In the genomic region with DNA sequence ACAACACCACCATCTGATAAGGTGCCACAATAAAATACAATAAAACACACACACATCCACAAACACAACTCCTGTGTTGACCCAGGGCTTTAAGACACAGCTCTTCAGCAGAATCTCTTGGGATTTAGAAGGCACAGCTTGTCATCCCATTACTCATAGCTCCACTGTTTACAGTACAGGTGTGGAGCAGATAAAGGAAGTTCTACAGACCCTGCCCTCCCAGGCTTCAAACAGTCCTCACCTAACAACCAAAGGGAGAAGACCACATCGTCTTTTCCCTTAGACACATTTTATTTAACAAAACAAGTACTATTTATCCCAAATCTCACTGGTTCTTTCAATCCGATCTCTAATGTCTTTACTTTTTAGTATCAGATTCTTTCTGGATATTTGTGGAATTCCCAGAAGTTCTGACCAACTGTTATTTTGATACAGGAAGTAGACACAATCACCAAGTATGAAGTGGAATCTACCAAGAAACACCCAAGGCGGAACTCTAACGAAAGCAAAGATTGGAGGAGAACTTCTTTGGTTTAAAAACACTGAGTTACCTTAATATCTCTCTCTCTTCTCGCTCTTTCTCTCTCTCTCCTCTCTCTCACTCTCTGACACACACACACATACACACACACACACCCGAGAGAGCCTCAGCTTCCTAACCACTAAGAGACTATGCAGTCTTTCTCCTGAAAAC, we compare ENCODE assay signal across 1 cellular context.
A peak's percentile ranks its signal among the peaks of the same experiment; 100 is the strongest.
TF ChIP-seq lines count a peak whose summit lies in the region.

No MANE protein-coding gene starts in this region.

TF ChIP-seq in HepG2, 621 proteins besides CTCF, POLR2A, EP300 and RAD21 (continued from another document and continues in another):
- TF ChIP-seq GABPB1 (CRISPR knock-in tag; IDR thresholded peaks at IDR 0.05) (0 out of 2 replicates have a peak, but pooled peaks have one; percentile 2), ZNF124 (CRISPR knock-in tag; IDR thresholded peaks at IDR 0.05) (no peak), NCOA1 (CRISPR knock-in tag; IDR thresholded peaks at IDR 0.05) (no peak), SSRP1 (CRISPR knock-in tag; IDR thresholded peaks at IDR 0.05) (no peak), MAF1 (CRISPR knock-in tag; IDR thresholded peaks at IDR 0.05; ENCODE audit: borderline replicate concordance) (no peak), EED (CRISPR knock-in tag; IDR thresholded peaks at IDR 0.05) (no peak), SAFB2 (CRISPR knock-in tag; IDR thresholded peaks at IDR 0.05; ENCODE audit: borderline replicate concordance, low read depth) (no peak), NKX3-1 (CRISPR knock-in tag; IDR thresholded peaks at IDR 0.05) (no peak), ATRX (CRISPR knock-in tag; IDR thresholded peaks at IDR 0.05; ENCODE audit: borderline replicate concordance) (no peak), PITX1 (CRISPR knock-in tag; IDR thresholded peaks at IDR 0.05) (no peak), FOXA3 (CRISPR knock-in tag; IDR thresholded peaks at IDR 0.05) (peak; percentile 84), PCBP2 (optimal IDR thresholded peaks at IDR 0.05; ENCODE audit: low read depth, low read length, poor library complexity, severe bottlenecking) (no peak), NBN (conservative IDR thresholded peaks at IDR 0.05) (no peak), ZFP37 (CRISPR knock-in tag; IDR thresholded peaks at IDR 0.05; ENCODE audit: borderline replicate concordance) (no peak), TMF1 (CRISPR knock-in tag; IDR thresholded peaks at IDR 0.05; ENCODE audit: low read depth) (no peak), FOXA1 (IDR thresholded peaks at IDR 0.05) (no peak), FOXA1 (CRISPR knock-in tag; IDR thresholded peaks at IDR 0.05) (peak; percentile 77), SRSF1 (optimal IDR thresholded peaks at IDR 0.05; ENCODE audit: low read depth, low read length) (no peak), NFIB (CRISPR knock-in tag; IDR thresholded peaks at IDR 0.05; ENCODE audit: borderline replicate concordance) (no peak), DNMT1 (CRISPR knock-in tag; IDR thresholded peaks at IDR 0.05) (no peak), ZNF180 (CRISPR knock-in tag; IDR thresholded peaks at IDR 0.05; ENCODE audit: borderline replicate concordance, low read depth) (no peak), ZNF143 (CRISPR knock-in tag; IDR thresholded peaks at IDR 0.05) (no peak), ZNF20 (CRISPR knock-in tag; IDR thresholded peaks at IDR 0.05) (no peak), HDAC6 (IDR thresholded peaks at IDR 0.05; ENCODE audit: low read depth, low read length) (no peak), MXI1 (IDR thresholded peaks at IDR 0.05; ENCODE audit: borderline replicate concordance, low read depth, low read length) (no peak)
- TF ChIP-seq, protein P1, sequence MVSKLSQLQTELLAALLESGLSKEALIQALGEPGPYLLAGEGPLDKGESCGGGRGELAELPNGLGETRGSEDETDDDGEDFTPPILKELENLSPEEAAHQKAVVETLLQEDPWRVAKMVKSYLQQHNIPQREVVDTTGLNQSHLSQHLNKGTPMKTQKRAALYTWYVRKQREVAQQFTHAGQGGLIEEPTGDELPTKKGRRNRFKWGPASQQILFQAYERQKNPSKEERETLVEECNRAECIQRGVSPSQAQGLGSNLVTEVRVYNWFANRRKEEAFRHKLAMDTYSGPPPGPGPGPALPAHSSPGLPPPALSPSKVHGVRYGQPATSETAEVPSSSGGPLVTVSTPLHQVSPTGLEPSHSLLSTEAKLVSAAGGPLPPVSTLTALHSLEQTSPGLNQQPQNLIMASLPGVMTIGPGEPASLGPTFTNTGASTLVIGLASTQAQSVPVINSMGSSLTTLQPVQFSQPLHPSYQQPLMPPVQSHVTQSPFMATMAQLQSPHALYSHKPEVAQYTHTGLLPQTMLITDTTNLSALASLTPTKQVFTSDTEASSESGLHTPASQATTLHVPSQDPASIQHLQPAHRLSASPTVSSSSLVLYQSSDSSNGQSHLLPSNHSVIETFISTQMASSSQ (IDR thresholded peaks at IDR 0.05; ENCODE audit: low read depth): no peak
- TF ChIP-seq, protein P1 (CRISPR knock-in tag; IDR thresholded peaks at IDR 0.05; ENCODE audit: borderline replicate concordance): no peak
- TF ChIP-seq, protein P2, sequence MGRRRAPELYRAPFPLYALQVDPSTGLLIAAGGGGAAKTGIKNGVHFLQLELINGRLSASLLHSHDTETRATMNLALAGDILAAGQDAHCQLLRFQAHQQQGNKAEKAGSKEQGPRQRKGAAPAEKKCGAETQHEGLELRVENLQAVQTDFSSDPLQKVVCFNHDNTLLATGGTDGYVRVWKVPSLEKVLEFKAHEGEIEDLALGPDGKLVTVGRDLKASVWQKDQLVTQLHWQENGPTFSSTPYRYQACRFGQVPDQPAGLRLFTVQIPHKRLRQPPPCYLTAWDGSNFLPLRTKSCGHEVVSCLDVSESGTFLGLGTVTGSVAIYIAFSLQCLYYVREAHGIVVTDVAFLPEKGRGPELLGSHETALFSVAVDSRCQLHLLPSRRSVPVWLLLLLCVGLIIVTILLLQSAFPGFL (CRISPR knock-in tag; IDR thresholded peaks at IDR 0.05): no peak
- TF ChIP-seq, protein P3, sequence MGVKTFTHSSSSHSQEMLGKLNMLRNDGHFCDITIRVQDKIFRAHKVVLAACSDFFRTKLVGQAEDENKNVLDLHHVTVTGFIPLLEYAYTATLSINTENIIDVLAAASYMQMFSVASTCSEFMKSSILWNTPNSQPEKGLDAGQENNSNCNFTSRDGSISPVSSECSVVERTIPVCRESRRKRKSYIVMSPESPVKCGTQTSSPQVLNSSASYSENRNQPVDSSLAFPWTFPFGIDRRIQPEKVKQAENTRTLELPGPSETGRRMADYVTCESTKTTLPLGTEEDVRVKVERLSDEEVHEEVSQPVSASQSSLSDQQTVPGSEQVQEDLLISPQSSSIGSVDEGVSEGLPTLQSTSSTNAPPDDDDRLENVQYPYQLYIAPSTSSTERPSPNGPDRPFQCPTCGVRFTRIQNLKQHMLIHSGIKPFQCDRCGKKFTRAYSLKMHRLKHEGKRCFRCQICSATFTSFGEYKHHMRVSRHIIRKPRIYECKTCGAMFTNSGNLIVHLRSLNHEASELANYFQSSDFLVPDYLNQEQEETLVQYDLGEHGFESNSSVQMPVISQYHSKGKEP (CRISPR knock-in tag; IDR thresholded peaks at IDR 0.05): no peak
- TF ChIP-seq, protein P4, sequence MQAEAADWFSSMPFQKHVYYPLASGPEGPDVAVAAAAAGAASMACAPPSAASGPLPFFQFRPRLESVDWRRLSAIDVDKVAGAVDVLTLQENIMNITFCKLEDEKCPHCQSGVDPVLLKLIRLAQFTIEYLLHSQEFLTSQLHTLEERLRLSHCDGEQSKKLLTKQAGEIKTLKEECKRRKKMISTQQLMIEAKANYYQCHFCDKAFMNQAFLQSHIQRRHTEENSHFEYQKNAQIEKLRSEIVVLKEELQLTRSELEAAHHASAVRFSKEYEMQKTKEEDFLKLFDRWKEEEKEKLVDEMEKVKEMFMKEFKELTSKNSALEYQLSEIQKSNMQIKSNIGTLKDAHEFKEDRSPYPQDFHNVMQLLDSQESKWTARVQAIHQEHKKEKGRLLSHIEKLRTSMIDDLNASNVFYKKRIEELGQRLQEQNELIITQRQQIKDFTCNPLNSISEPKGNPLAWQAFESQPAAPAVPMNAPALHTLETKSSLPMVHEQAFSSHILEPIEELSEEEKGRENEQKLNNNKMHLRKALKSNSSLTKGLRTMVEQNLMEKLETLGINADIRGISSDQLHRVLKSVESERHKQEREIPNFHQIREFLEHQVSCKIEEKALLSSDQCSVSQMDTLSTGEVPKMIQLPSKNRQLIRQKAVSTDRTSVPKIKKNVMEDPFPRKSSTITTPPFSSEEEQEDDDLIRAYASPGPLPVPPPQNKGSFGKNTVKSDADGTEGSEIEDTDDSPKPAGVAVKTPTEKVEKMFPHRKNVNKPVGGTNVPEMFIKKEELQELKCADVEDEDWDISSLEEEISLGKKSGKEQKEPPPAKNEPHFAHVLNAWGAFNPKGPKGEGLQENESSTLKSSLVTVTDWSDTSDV (CRISPR knock-in tag; IDR thresholded peaks at IDR 0.05): no peak
- TF ChIP-seq, protein P5, sequence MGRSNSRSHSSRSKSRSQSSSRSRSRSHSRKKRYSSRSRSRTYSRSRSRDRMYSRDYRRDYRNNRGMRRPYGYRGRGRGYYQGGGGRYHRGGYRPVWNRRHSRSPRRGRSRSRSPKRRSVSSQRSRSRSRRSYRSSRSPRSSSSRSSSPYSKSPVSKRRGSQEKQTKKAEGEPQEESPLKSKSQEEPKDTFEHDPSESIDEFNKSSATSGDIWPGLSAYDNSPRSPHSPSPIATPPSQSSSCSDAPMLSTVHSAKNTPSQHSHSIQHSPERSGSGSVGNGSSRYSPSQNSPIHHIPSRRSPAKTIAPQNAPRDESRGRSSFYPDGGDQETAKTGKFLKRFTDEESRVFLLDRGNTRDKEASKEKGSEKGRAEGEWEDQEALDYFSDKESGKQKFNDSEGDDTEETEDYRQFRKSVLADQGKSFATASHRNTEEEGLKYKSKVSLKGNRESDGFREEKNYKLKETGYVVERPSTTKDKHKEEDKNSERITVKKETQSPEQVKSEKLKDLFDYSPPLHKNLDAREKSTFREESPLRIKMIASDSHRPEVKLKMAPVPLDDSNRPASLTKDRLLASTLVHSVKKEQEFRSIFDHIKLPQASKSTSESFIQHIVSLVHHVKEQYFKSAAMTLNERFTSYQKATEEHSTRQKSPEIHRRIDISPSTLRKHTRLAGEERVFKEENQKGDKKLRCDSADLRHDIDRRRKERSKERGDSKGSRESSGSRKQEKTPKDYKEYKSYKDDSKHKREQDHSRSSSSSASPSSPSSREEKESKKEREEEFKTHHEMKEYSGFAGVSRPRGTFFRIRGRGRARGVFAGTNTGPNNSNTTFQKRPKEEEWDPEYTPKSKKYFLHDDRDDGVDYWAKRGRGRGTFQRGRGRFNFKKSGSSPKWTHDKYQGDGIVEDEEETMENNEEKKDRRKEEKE (IDR thresholded peaks at IDR 0.05): no peak
- TF ChIP-seq, protein P6, sequence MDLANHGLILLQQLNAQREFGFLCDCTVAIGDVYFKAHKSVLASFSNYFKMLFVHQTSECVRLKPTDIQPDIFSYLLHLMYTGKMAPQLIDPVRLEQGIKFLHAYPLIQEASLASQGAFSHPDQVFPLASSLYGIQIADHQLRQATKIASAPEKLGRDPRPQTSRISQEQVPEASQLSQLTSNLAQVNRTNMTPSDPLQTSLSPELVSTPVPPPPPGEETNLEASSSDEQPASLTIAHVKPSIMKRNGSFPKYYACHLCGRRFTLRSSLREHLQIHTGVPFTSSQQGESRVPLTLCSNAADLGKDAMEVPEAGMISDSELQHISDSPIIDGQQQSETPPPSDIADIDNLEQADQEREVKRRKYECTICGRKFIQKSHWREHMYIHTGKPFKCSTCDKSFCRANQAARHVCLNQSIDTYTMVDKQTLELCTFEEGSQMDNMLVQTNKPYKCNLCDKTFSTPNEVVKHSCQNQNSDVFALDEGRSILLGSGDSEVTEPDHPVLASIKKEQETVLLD (CRISPR knock-in tag; IDR thresholded peaks at IDR 0.05; ENCODE audit: low read depth): no peak
- TF ChIP-seq, protein P7, sequence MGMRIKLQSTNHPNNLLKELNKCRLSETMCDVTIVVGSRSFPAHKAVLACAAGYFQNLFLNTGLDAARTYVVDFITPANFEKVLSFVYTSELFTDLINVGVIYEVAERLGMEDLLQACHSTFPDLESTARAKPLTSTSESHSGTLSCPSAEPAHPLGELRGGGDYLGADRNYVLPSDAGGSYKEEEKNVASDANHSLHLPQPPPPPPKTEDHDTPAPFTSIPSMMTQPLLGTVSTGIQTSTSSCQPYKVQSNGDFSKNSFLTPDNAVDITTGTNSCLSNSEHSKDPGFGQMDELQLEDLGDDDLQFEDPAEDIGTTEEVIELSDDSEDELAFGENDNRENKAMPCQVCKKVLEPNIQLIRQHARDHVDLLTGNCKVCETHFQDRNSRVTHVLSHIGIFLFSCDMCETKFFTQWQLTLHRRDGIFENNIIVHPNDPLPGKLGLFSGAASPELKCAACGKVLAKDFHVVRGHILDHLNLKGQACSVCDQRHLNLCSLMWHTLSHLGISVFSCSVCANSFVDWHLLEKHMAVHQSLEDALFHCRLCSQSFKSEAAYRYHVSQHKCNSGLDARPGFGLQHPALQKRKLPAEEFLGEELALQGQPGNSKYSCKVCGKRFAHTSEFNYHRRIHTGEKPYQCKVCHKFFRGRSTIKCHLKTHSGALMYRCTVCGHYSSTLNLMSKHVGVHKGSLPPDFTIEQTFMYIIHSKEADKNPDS (CRISPR knock-in tag; IDR thresholded peaks at IDR 0.05): no peak
- TF ChIP-seq, protein P8, sequence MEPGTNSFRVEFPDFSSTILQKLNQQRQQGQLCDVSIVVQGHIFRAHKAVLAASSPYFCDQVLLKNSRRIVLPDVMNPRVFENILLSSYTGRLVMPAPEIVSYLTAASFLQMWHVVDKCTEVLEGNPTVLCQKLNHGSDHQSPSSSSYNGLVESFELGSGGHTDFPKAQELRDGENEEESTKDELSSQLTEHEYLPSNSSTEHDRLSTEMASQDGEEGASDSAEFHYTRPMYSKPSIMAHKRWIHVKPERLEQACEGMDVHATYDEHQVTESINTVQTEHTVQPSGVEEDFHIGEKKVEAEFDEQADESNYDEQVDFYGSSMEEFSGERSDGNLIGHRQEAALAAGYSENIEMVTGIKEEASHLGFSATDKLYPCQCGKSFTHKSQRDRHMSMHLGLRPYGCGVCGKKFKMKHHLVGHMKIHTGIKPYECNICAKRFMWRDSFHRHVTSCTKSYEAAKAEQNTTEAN (CRISPR knock-in tag; conservative IDR thresholded peaks at IDR 0.05): no peak
- TF ChIP-seq, protein P9, sequence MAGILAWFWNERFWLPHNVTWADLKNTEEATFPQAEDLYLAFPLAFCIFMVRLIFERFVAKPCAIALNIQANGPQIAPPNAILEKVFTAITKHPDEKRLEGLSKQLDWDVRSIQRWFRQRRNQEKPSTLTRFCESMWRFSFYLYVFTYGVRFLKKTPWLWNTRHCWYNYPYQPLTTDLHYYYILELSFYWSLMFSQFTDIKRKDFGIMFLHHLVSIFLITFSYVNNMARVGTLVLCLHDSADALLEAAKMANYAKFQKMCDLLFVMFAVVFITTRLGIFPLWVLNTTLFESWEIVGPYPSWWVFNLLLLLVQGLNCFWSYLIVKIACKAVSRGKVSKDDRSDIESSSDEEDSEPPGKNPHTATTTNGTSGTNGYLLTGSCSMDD (CRISPR knock-in tag; IDR thresholded peaks at IDR 0.05): no peak
- TF ChIP-seq, protein P10, sequence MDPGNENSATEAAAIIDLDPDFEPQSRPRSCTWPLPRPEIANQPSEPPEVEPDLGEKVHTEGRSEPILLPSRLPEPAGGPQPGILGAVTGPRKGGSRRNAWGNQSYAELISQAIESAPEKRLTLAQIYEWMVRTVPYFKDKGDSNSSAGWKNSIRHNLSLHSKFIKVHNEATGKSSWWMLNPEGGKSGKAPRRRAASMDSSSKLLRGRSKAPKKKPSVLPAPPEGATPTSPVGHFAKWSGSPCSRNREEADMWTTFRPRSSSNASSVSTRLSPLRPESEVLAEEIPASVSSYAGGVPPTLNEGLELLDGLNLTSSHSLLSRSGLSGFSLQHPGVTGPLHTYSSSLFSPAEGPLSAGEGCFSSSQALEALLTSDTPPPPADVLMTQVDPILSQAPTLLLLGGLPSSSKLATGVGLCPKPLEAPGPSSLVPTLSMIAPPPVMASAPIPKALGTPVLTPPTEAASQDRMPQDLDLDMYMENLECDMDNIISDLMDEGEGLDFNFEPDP (CRISPR knock-in tag; conservative IDR thresholded peaks at IDR 0.05): no peak
